ENCODE assay signal across 1 cellular context in the genomic region with DNA sequence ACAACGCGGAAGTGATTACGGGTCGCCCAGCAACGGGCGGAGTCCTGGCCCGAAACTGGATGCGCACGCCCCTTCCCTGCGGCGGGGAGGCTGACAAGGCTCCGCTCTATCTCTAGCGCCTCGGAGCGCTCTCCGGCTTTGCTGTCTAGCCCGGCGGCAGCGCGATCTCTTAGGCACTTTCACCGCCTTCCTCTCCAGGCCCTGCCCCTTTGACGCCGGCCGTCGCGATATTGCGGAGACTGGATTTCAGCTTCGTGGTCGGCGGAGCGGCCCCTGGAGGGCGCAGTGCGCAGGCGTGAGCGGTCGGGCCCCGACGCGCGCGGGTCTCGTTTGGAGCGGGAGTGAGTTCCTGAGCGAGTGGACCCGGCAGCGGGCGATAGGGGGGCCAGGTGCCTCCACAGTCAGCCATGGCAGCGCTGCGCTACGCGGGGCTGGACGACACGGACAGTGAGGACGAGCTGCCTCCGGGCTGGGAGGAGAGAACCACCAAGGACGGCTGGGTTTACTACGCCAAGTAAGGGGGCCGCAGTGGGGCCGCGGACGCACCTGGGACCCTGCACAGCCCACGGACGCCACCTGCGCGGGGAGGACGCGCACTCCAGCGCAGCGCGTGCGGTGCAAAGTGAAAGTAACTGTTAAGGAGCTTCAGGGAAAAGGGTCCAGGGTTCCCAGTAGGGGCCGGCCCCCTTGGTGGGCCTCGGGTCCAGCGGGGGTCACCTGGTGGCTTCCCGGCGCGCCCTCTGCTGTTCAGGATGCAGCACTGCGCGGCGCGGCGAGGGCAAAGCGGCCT.
TF ChIP-seq lines count a peak whose summit lies in the region.

Gene WWOX, plus strand, starts transcription at position 283 of the 790 bp plus-strand sequence.

TF ChIP-seq in HEK293, 187 proteins besides CTCF, POLR2A, EP300 and RAD21 (continued from another document and continues in another):
- TF ChIP-seq, protein P1, sequence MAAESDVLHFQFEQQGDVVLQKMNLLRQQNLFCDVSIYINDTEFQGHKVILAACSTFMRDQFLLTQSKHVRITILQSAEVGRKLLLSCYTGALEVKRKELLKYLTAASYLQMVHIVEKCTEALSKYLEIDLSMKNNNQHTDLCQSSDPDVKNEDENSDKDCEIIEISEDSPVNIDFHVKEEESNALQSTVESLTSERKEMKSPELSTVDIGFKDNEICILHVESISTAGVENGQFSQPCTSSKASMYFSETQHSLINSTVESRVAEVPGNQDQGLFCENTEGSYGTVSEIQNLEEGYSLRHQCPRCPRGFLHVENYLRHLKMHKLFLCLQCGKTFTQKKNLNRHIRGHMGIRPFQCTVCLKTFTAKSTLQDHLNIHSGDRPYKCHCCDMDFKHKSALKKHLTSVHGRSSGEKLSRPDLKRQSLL (tag by site-specific recombination; IDR thresholded peaks at IDR 0.05) = peak; percentile 96
- TF ChIP-seq MZF1 (tag by site-specific recombination; IDR thresholded peaks at IDR 0.05; ENCODE audit: borderline replicate concordance) = no peak
- TF ChIP-seq TRIM28 (IDR thresholded peaks at IDR 0.05; ENCODE audit: borderline replicate concordance, low read length) = no peak
- peak; percentile 81; the same call in 1 of the 2 replicates for TF ChIP-seq ZNF777 (tag by site-specific recombination; IDR thresholded peaks at IDR 0.05; ENCODE audit: borderline replicate concordance)
- TF ChIP-seq ZNF202 (tag by site-specific recombination; IDR thresholded peaks at IDR 0.05; ENCODE audit: borderline replicate concordance) = no peak
- TF ChIP-seq ZNF121 (tag by site-specific recombination; IDR thresholded peaks at IDR 0.05) = 0 out of 2 replicates have a peak, but pooled peaks have one; percentile 11
- no peak for TF ChIP-seq ZNF266 (tag by site-specific recombination; IDR thresholded peaks at IDR 0.05; ENCODE audit: low read depth)
- peak; percentile 87 for TF ChIP-seq ZBTB17 (tag by site-specific recombination; IDR thresholded peaks at IDR 0.05)
- TF ChIP-seq ZNF2 (tag by site-specific recombination; IDR thresholded peaks at IDR 0.05) = peak; percentile 62; the same call in 1 of the 2 replicates
- TF ChIP-seq ZNF660 (tag by site-specific recombination; IDR thresholded peaks at IDR 0.05) = peak; percentile 97
- no peak; the same call in 1 of the 2 replicates for TF ChIP-seq ZBTB7A (tag by site-specific recombination; IDR thresholded peaks at IDR 0.05; ENCODE audit: low read depth)
- TF ChIP-seq TSHZ1 (tag by site-specific recombination; IDR thresholded peaks at IDR 0.05; ENCODE audit: borderline replicate concordance) = peak; percentile 23; the same call in 1 of the 2 replicates
- TF ChIP-seq ZNF223 (tag by site-specific recombination; IDR thresholded peaks at IDR 0.05) = no peak
- TF ChIP-seq, protein P2, sequence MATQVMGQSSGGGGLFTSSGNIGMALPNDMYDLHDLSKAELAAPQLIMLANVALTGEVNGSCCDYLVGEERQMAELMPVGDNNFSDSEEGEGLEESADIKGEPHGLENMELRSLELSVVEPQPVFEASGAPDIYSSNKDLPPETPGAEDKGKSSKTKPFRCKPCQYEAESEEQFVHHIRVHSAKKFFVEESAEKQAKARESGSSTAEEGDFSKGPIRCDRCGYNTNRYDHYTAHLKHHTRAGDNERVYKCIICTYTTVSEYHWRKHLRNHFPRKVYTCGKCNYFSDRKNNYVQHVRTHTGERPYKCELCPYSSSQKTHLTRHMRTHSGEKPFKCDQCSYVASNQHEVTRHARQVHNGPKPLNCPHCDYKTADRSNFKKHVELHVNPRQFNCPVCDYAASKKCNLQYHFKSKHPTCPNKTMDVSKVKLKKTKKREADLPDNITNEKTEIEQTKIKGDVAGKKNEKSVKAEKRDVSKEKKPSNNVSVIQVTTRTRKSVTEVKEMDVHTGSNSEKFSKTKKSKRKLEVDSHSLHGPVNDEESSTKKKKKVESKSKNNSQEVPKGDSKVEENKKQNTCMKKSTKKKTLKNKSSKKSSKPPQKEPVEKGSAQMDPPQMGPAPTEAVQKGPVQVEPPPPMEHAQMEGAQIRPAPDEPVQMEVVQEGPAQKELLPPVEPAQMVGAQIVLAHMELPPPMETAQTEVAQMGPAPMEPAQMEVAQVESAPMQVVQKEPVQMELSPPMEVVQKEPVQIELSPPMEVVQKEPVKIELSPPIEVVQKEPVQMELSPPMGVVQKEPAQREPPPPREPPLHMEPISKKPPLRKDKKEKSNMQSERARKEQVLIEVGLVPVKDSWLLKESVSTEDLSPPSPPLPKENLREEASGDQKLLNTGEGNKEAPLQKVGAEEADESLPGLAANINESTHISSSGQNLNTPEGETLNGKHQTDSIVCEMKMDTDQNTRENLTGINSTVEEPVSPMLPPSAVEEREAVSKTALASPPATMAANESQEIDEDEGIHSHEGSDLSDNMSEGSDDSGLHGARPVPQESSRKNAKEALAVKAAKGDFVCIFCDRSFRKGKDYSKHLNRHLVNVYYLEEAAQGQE (tag by site-specific recombination; IDR thresholded peaks at IDR 0.05) = no peak; the same call in 1 of the 2 replicates
- TF ChIP-seq ZNF449 (tag by site-specific recombination; IDR thresholded peaks at IDR 0.05) = no peak; the same call in 1 of the 2 replicates
- TF ChIP-seq ZNF175 (tag by site-specific recombination; IDR thresholded peaks at IDR 0.05) = no peak
- no peak for TF ChIP-seq ZNF701 (tag by site-specific recombination; IDR thresholded peaks at IDR 0.05)
- peak; percentile 81; the same call in 1 of the 2 replicates for TF ChIP-seq ZNF221 (tag by site-specific recombination; IDR thresholded peaks at IDR 0.05; ENCODE audit: borderline replicate concordance)
- no peak for TF ChIP-seq ZNF112 (tag by site-specific recombination; IDR thresholded peaks at IDR 0.05)
- TF ChIP-seq ZNF292 (tag by site-specific recombination; IDR thresholded peaks at IDR 0.05; ENCODE audit: borderline replicate concordance, low read depth) = no peak
- no peak for TF ChIP-seq ZNF549 (tag by site-specific recombination; IDR thresholded peaks at IDR 0.05)
- TF ChIP-seq ZNF843 (tag by site-specific recombination; IDR thresholded peaks at IDR 0.05) = peak; percentile 76
- TF ChIP-seq ZNF280D (tag by site-specific recombination; IDR thresholded peaks at IDR 0.05) = peak; percentile 84; the same call in 1 of the 2 replicates
- no peak; the same call in 1 of the 2 replicates for TF ChIP-seq PRDM1 (tag by site-specific recombination; IDR thresholded peaks at IDR 0.05)
- peak; percentile 90 for TF ChIP-seq ZFP69B (tag by site-specific recombination; IDR thresholded peaks at IDR 0.05)
- no peak for TF ChIP-seq MYNN (tag by site-specific recombination; IDR thresholded peaks at IDR 0.05; ENCODE audit: borderline replicate concordance)
- no peak for TF ChIP-seq ZNF621 (tag by site-specific recombination; IDR thresholded peaks at IDR 0.05)
- no peak for TF ChIP-seq SCRT2 (tag by site-specific recombination; IDR thresholded peaks at IDR 0.05)
- 0 out of 2 replicates have a peak, but pooled peaks have one; percentile 18 for TF ChIP-seq ZNF341 (tag by site-specific recombination; IDR thresholded peaks at IDR 0.05; ENCODE audit: low read depth)
- 0 out of 2 replicates have a peak, but pooled peaks have one; percentile 39 for TF ChIP-seq ZSCAN4 (tag by site-specific recombination; IDR thresholded peaks at IDR 0.05)
- no peak for TF ChIP-seq OSR2 (tag by site-specific recombination; IDR thresholded peaks at IDR 0.05)
- TF ChIP-seq ZNF48 (tag by site-specific recombination; IDR thresholded peaks at IDR 0.05) = no peak
- no peak for TF ChIP-seq ZNF311 (tag by site-specific recombination; IDR thresholded peaks at IDR 0.05; ENCODE audit: borderline replicate concordance)
- TF ChIP-seq, protein P3, sequence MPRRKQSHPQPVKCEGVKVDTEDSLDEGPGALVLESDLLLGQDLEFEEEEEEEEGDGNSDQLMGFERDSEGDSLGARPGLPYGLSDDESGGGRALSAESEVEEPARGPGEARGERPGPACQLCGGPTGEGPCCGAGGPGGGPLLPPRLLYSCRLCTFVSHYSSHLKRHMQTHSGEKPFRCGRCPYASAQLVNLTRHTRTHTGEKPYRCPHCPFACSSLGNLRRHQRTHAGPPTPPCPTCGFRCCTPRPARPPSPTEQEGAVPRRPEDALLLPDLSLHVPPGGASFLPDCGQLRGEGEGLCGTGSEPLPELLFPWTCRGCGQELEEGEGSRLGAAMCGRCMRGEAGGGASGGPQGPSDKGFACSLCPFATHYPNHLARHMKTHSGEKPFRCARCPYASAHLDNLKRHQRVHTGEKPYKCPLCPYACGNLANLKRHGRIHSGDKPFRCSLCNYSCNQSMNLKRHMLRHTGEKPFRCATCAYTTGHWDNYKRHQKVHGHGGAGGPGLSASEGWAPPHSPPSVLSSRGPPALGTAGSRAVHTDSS (tag by site-specific recombination; IDR thresholded peaks at IDR 0.05) = no peak
- no peak for TF ChIP-seq ZNF664 (tag by site-specific recombination; IDR thresholded peaks at IDR 0.05)
- no peak for TF ChIP-seq HOXA7 (CRISPR knock-in tag; IDR thresholded peaks at IDR 0.05; ENCODE audit: borderline replicate concordance)
- TF ChIP-seq ZNF362 (tag by site-specific recombination; IDR thresholded peaks at IDR 0.05) = no peak
- no peak for TF ChIP-seq ZNF23 (tag by site-specific recombination; IDR thresholded peaks at IDR 0.05; ENCODE audit: borderline replicate concordance)
- TF ChIP-seq WT1 (tag by site-specific recombination; IDR thresholded peaks at IDR 0.05) = peak; percentile 34; the same call in 1 of the 2 replicates
- TF ChIP-seq ZNF791 (tag by site-specific recombination; IDR thresholded peaks at IDR 0.05) = no peak
- 0 out of 2 replicates have a peak, but pooled peaks have one; percentile 43 for TF ChIP-seq BCL11A (tag by site-specific recombination; IDR thresholded peaks at IDR 0.05; ENCODE audit: low read depth)
- TF ChIP-seq IKZF3 (tag by site-specific recombination; IDR thresholded peaks at IDR 0.05) = no peak
